Comparison of ENCODE assay signal across 11 cellular contexts in the genomic region with DNA sequence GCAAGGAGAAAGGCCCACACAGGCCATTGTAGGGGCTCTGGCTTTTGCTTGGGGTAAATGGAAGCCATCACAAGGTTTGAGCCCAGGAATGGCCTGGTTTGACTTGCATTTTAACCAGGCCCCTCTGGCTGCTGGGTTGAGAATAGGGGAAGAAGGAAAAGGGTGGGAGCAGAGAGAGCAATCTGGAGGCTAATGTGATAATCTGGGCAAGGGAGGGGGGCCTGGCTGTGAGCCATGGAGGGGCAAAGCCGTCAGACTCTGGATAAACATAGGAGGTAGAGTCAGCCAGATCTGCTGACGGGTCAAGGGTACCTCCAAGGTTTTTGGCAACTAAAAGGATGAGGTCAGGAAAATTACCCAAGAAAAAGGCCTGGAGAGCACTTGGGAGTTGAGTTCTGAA. TPM values are rescaled to one million over a fixed set of nuclear protein-coding genes. Genes with fewer than 3 reads are reported as not detected.
DNase-seq lines count a peak whose midpoint lies in the region; ATAC-seq and TF ChIP-seq lines count a peak whose summit lies in the region.
"Had no signal": no experiment of that assay in that cellular context is flagged by ENCODE, and none has a peak within 500 bp of the region (broad histone marks: within the 10 kb centered on the region; RNA-seq: fewer than 3 reads in every experiment).

No MANE protein-coding gene starts in this region.

- H3K27me3 Mint-ChIP-seq in neural progenitor cell (ENCODE audit: insufficient read depth, low read depth), result peaks cover 3% of the 10 kb centered on the region
- H3K27me3 Mint-ChIP-seq: stimulated activated naive CD8-positive, alpha-beta T cell treated with anti-CD3 and anti-CD28 coated beads, Interleukin-15, Interleukin-2, amounts not matched to agents 100 ng/mL and 50 ng/mL, for 24 hours had no signal

- DNase-seq in right cardiac atrium (no peak), Right ventricle myocardium inferior (ENCODE audit: missing footprints) (no peak), ecto neural progenitor cell (ENCODE audit: low spot score) (peak; percentile 16), neural progenitor cell (ENCODE audit: low spot score) (no peak), upper lobe of right lung (peak; percentile 25), ACHN (no peak)
- DNase-seq: NCI-H2227 treated with DMSO at 0.1 percent for 48 hours, SHP77 had no signal

- peaks cover 67% of the 10 kb centered on the region for H3K4me1 Mint-ChIP-seq in neural progenitor cell

- H3K79me2 ChIP-seq in neural progenitor cell (ENCODE audit: low read depth), result no peaks in the 10 kb centered on the region

- H3K27ac ChIP-seq in right cardiac atrium (ENCODE audit: low read length) (peak overlapping the region; percentile 36), neural progenitor cell (no peak overlapping the region), upper lobe of right lung (peak overlapping the region; percentile 36)

- H3K27ac Mint-ChIP-seq in neural progenitor cell, result peak overlapping the region; percentile 100

- H3K36me3 ChIP-seq in neural progenitor cell, result no peaks in the 10 kb centered on the region
- no peaks in the 10 kb centered on the region for H3K36me3 ChIP-seq in upper lobe of right lung

- H2AFZ ChIP-seq in neural progenitor cell (replicated peaks), result no peak overlapping the region

- no peak for ATAC-seq in right cardiac atrium
- no peak for ATAC-seq in Right ventricle myocardium inferior
- ATAC-seq in upper lobe of right lung, result no peak
- no peak for ATAC-seq in GM18519 (IDR thresholded peaks at IDR 0.05; ENCODE audit: low FRiP score, unreplicated experiment)
- ATAC-seq in HG03432 (IDR thresholded peaks at IDR 0.05; ENCODE audit: unreplicated experiment), result no peak

- H4K20me1 ChIP-seq in neural progenitor cell (ENCODE audit: low read depth), result peaks cover 9% of the 10 kb centered on the region

- H3K4me3 Mint-ChIP-seq in neural progenitor cell, result peak overlapping the region; percentile 50
- H3K4me3 Mint-ChIP-seq: stimulated activated naive CD8-positive, alpha-beta T cell treated with anti-CD3 and anti-CD28 coated beads, Interleukin-15, Interleukin-2, amounts not matched to agents 100 ng/mL and 50 ng/mL, for 24 hours had no signal

- in situ Hi-C loops in ACHN (cut with HindIII; ENCODE audit: low pct_ligation_motif_present, low pct_unique_long_range_greater_than_20kb, low sequenced_read_pairs), result no loop called here

- H3K9me3 ChIP-seq in right cardiac atrium (ENCODE audit: control insufficient read depth, low read length) (no peaks in the 10 kb centered on the region), neural progenitor cell (ENCODE audit: low read depth) (no peaks in the 10 kb centered on the region), upper lobe of right lung (no peaks in the 10 kb centered on the region)

- peaks cover 18% of the 10 kb centered on the region for H3K9me3 Mint-ChIP-seq in neural progenitor cell
- H3K9me3 Mint-ChIP-seq: stimulated activated naive CD8-positive, alpha-beta T cell treated with anti-CD3 and anti-CD28 coated beads, Interleukin-15, Interleukin-2, amounts not matched to agents 100 ng/mL and 50 ng/mL, for 24 hours had no signal

- H3K4me1 ChIP-seq in right cardiac atrium (ENCODE audit: control insufficient read depth, insufficient read depth, low read length) (peaks cover 24% of the 10 kb centered on the region), neural progenitor cell (peaks cover 14% of the 10 kb centered on the region), upper lobe of right lung (peaks cover 42% of the 10 kb centered on the region)

- 30% methylated on average over 2 of the region's 2 CpGs for WGBS in right cardiac atrium

- intact Hi-C loops in right cardiac atrium (cut with DNase I), result loop anchor here in 1 of 4 donors (5.0 kb wide), 1 partner anchor 39 kb away; no protein-coding TSS in a partner anchor
- intact Hi-C loops in Right ventricle myocardium inferior (cut with DNase I), result no loop called here
- intact Hi-C loops in upper lobe of right lung (cut with DNase I), result no loop called here

- peaks cover 7% of the 10 kb centered on the region for H3F3A ChIP-seq in neural progenitor cell (ENCODE audit: low read depth)

- no peak for TF ChIP-seq CTCF in neural progenitor cell (IDR thresholded peaks at IDR 0.05)
- TF ChIP-seq CTCF in upper lobe of right lung (IDR thresholded peaks at IDR 0.05), result no peak

- no peak overlapping the region for H3K4me2 ChIP-seq in neural progenitor cell

- no peak overlapping the region for H3K9ac ChIP-seq in neural progenitor cell

- H3K4me3 ChIP-seq in right cardiac atrium (ENCODE audit: low read length), result no peak overlapping the region
- no peak overlapping the region for H3K4me3 ChIP-seq in neural progenitor cell
- H3K4me3 ChIP-seq in upper lobe of right lung, result no peak overlapping the region

- peaks cover 30% of the 10 kb centered on the region for H3K36me3 Mint-ChIP-seq in neural progenitor cell

- H3K27me3 ChIP-seq in right cardiac atrium (ENCODE audit: control insufficient read depth, insufficient read depth) (no peaks in the 10 kb centered on the region), neural progenitor cell (peaks cover 13% of the 10 kb centered on the region), upper lobe of right lung (no peaks in the 10 kb centered on the region)

RNA-seq across cellular contexts. Expression of a gene that starts 41.6 kb away (rescaled TPM):
- total RNA-seq in right cardiac atrium (10 to 100 TPM in 2 of 4 donors, 1 to 10 TPM in 2; 5.1 to 15.9 (median 9.6) TPM), Right ventricle myocardium inferior (5.4 TPM), neural progenitor cell (ENCODE audit: low replicate concordance) (6.2 and 11.0 TPM in 2 replicates), upper lobe of right lung (11.7 TPM)
- polyA plus RNA-seq in right cardiac atrium, result 8.2 TPM

Comparison
In these comparisons a context has a peak if more than half of its experiments do, and no peak if none do; other contexts are left out.
1. DNase-seq: peak in ecto neural progenitor cell (single experiment) and upper lobe of right lung (single experiment); none in right cardiac atrium (0 of 3), Right ventricle myocardium inferior (single experiment), neural progenitor cell (single experiment) and ACHN (single experiment).